6 cellular contexts compared by ENCODE assay signal in the genomic region with DNA sequence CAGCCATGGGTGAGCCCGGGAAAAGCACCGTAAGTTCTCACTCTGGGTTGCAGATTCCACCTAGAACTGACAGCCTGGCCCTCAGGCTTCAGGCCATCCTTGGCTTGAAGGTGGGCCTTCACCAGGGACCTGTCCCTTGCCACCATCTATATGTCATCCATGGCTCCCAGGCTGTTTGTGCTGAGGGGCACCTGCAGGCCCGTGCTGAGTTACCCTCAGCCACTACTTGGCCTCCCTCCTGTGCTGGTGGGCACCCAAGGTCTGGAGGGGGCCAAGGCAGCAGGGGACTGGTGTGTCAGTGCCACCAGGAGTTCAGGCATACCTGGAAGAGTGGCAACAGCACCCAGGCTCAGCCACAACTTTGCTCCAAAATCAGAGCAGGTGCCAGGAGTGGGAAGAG.
"Had no signal": no experiment of that assay in that cellular context is flagged by ENCODE, and none has a peak within 500 bp of the region (broad histone marks: within the 10 kb centered on the region; RNA-seq: fewer than 3 reads in every experiment).

No MANE protein-coding gene starts in this region.

- DNase-seq: GM23248, GOT3, H9, HCEC 1CT, IMR-90 had no signal

- H3K27ac Mint-ChIP-seq: H9 had no signal

- H3K9me3 Mint-ChIP-seq: H9 had no signal

- H3K4me3 ChIP-seq: GM23248, K562 had no signal

- H3K4me3 Mint-ChIP-seq: H9 had no signal

- ATAC-seq: K562 had no signal

- H3K27ac ChIP-seq: GM23248 had no signal
